ENCODE assay signal across 8 cellular contexts in genomic region chr16:19886061-19886792, GRCh38. TPM values are rescaled to one million over a fixed set of nuclear protein-coding genes. Genes with fewer than 3 reads are reported as not detected.
DNase-seq lines count a peak whose midpoint lies in the region; ATAC-seq lines count a peak whose summit lies in the region.

No MANE protein-coding gene starts in this region.

- DNase-seq in DMS53 (lab: John Stamatoyannopoulos, UW): peak; percentile 79
- peak; percentile 70 for DNase-seq in NCI-H460 (ENCODE audit: extremely low read depth, low read depth)
- DNase-seq in activated CD4-positive, alpha-beta T cell treated with anti-CD3 and anti-CD28 coated beads for 1 hour: peak; percentile 71
- peak; percentile 73 for DNase-seq in cerebellum (ENCODE audit: low spot score)
- peak; percentile 90 for DNase-seq in left kidney (ENCODE audit: low read depth, low spot score)
- DNase-seq in stimulated activated CD4-positive, alpha-beta T cell treated with anti-CD3 and anti-CD28 coated beads, Interleukin-2, amount 100 ng/mL, for 24 hours: peak; percentile 85 to 89

- peak; percentile 67 for ATAC-seq in HG02798 (IDR thresholded peaks at IDR 0.05; ENCODE audit: poor library complexity, unreplicated experiment)
- no peak for ATAC-seq in HG03457 (IDR thresholded peaks at IDR 0.05; ENCODE audit: unreplicated experiment)

RNA-seq across cellular contexts. Expression of gene GPRC5B, which starts 1.6 kb away (rescaled TPM):
- 0.10 TPM in 1 of 2 replicates, not detected in the other for total RNA-seq in NCI-H460 (2014; rRNA removed; shearing (Covaris generic))
- 0.57 and 0.60 TPM in 2 replicates for polyA plus RNA-seq in NCI-H460 (2014; cell fraction: nucleus; rRNA removed)
- total RNA-seq in cerebellum: 37.1 TPM

Comparison
In these comparisons a context has a peak if more than half of its experiments do, and no peak if none do; other contexts are left out.
1. RNA of gene GPRC5B, which starts 1.6 kb away (total RNA-seq): 37.1 TPM in cerebellum (single experiment); 0.10 TPM in NCI-H460; every median in the first group is over 10 times any median in the second.
2. Peak in every context shown above with its lines, with median percentiles within 50 percentile points of each other: DNase-seq.